In genomic region chr4:159256037-159256436, GRCh38 we compare ENCODE assay signal across 21 cellular contexts.
DNase-seq lines count a peak whose midpoint lies in the region; ATAC-seq, FAIRE-seq and TF ChIP-seq lines count a peak whose summit lies in the region.
"Had no signal": no experiment of that assay in that cellular context is flagged by ENCODE, and none has a peak within 500 bp of the region (broad histone marks: within the 10 kb centered on the region; RNA-seq: fewer than 3 reads in every experiment).

No MANE protein-coding gene starts in this region.

- CTCF ChIA-PET in HepG2 (lab: Yijun Ruan, JAX; ENCODE audit: low intra/inter-chr PET ratio, low total read pairs) = no interaction called here

- TF ChIP-seq RAD21 in HepG2 (CRISPR knock-in tag; IDR thresholded peaks at IDR 0.05) = no peak

- H3K4me1 Mint-ChIP-seq in endodermal cell = no peaks in the 10 kb centered on the region
- H3K4me1 Mint-ChIP-seq in stimulated activated effector memory CD8-positive, alpha-beta T cell treated with anti-CD3 and anti-CD28 coated beads, Interleukin-12 subunit alpha, Interleukin-12 subunit beta, amount 100 ng/mL, for 72 hours = peaks cover 12% of the 10 kb centered on the region

- no TSS peak for BruUV-seq in HepG2 (replicated peaks; lab: Mats Ljungman, UMichigan)

- H3K27ac Mint-ChIP-seq in endodermal cell = no peak overlapping the region
- H3K27ac Mint-ChIP-seq in stimulated activated effector memory CD8-positive, alpha-beta T cell treated with anti-CD3 and anti-CD28 coated beads, Interleukin-12 subunit alpha, Interleukin-12 subunit beta, amount 100 ng/mL, for 72 hours = peak overlapping the region; percentile 15

- no peak overlapping the region for H3K4me3 Mint-ChIP-seq in endodermal cell
- H3K4me3 Mint-ChIP-seq in stimulated activated effector memory CD8-positive, alpha-beta T cell treated with anti-CD3 and anti-CD28 coated beads, Interleukin-12 subunit alpha, Interleukin-12 subunit beta, amount 100 ng/mL, for 72 hours = no peak overlapping the region

- no peak for FAIRE-seq in HepG2 (lab: Jason Lieb, UNC)

- H3K9me3 Mint-ChIP-seq in endodermal cell = peaks cover 22% of the 10 kb centered on the region
- H3K9me3 Mint-ChIP-seq in stimulated activated effector memory CD8-positive, alpha-beta T cell treated with anti-CD3 and anti-CD28 coated beads, Interleukin-12 subunit alpha, Interleukin-12 subunit beta, amount 100 ng/mL, for 72 hours = no peaks in the 10 kb centered on the region

- H3K27me3 Mint-ChIP-seq in endodermal cell (ENCODE audit: insufficient read depth) = no peaks in the 10 kb centered on the region

- no peaks in the 10 kb centered on the region for H3K36me3 ChIP-seq in HepG2 (replicated peaks in 1 of 2; ENCODE audit: control insufficient read depth in 1 of 2, insufficient read depth in 2 of 2, low read length in 2 of 2)
- H3K36me3 ChIP-seq in right lobe of liver = no peaks in the 10 kb centered on the region
- peaks cover 18% of the 10 kb centered on the region for H3K36me3 ChIP-seq in endodermal cell (ENCODE audit: control insufficient read depth, insufficient read depth, low read length)

- 91% methylated on average over 2 of the region's 2 CpGs for WGBS in HepG2 (ENCODE audit: low lambda C conversion rate)
- WGBS in right lobe of liver (ENCODE audit: insufficient coverage, low coverage, low lambda C conversion rate, missing lambda C conversion rate) = 71% methylated on average over 1 of the region's 2 CpGs
- WGBS in endodermal cell (ENCODE audit: insufficient coverage in 1 of 2, insufficient read length in 1 of 2), 2 experiments = 97 to 100% methylated on average over 2 of the region's 2 CpGs

- no peak for DNase-seq in HepG2 (ENCODE audit: low spot score)
- DNase-seq in right lobe of liver = no peak
- no peak for DNase-seq in NB4 (ENCODE audit: low read depth)
- DNase-seq in endodermal cell = no peak
- DNase-seq in stimulated activated effector memory CD8-positive, alpha-beta T cell treated with anti-CD3 and anti-CD28 coated beads, Interleukin-12 subunit alpha, Interleukin-12 subunit beta, amount 100 ng/mL, for 72 hours (ENCODE audit: low spot score in 2 of 2) = no peak
- DNase-seq in NK-92 treated with Interleukin-12 subunit alpha and Interleukin-12 subunit beta, amount 100 ng/mL, for 24 hours (lab: John Stamatoyannopoulos, UW) = no peak
- no peak for DNase-seq in G401 (ENCODE audit: low spot score)
- DNase-seq: DMS 273 treated with DMSO at 0.1 percent for 48 hours, DND-41, HCEC 1CT, MV-4-11, NCI-H1417, NCI-H187, NCI-H2107, NCI-H510A, NCI-H774, RPMI8226, SIG-M5 had no signal

- H3K9me3 ChIP-seq in HepG2 (ENCODE audit: low read length) = no peaks in the 10 kb centered on the region
- no peaks in the 10 kb centered on the region for H3K9me3 ChIP-seq in right lobe of liver
- peaks cover 14% of the 10 kb centered on the region for H3K9me3 ChIP-seq in endodermal cell (ENCODE audit: control insufficient read depth, low read length)

- no peak for TF ChIP-seq POLR2A in HepG2 (IDR thresholded peaks at IDR 0.05; ENCODE audit: insufficient read depth in 1 of 2, low read depth in 2 of 2, low read length in 2 of 2)
- no peak for TF ChIP-seq POLR2A in right lobe of liver (IDR thresholded peaks at IDR 0.05)
- TF ChIP-seq POLR2A in NB4 (IDR thresholded peaks at IDR 0.05; ENCODE audit: extremely low read depth, insufficient read length) = no peak

- no peak overlapping the region for H3K27ac ChIP-seq in HepG2 (ENCODE audit: extremely low read length, insufficient read depth, low read length)
- no peak overlapping the region for H3K27ac ChIP-seq in right lobe of liver
- no peak overlapping the region for H3K27ac ChIP-seq in endodermal cell (ENCODE audit: low read depth, low read length)
- H3K27ac ChIP-seq: BLaER1, KMS-11 had no signal

- H3K4me3 ChIP-seq in HepG2 (replicated peaks in 1 of 3; ENCODE audit: insufficient read depth in 1 of 3, low read depth in 2 of 3, low read length in 3 of 3) = no peak overlapping the region
- no peak overlapping the region for H3K4me3 ChIP-seq in right lobe of liver
- no peak overlapping the region for H3K4me3 ChIP-seq in NB4 (ENCODE audit: low read depth, low read length)
- H3K4me3 ChIP-seq in endodermal cell (ENCODE audit: low read length) = no peak overlapping the region
- H3K4me3 ChIP-seq: BLaER1 had no signal

- ATAC-seq in HepG2 (peak; percentile 44; the same call in 1 of the 3 replicates), right lobe of liver (no peak), HG02571 (IDR thresholded peaks at IDR 0.05; ENCODE audit: unreplicated experiment) (no peak)
- no peak for ATAC-seq in stimulated activated effector memory CD8-positive, alpha-beta T cell treated with anti-CD3 and anti-CD28 coated beads, Interleukin-12 subunit alpha, Interleukin-12 subunit beta, amount 100 ng/mL, for 72 hours

- H3K4me1 ChIP-seq in HepG2 (ENCODE audit: insufficient read depth, low read length) (peaks cover 12% of the 10 kb centered on the region), right lobe of liver (peaks cover 0 to 20% (median 4%) of the 10 kb centered on the region in 4 donors), endodermal cell (ENCODE audit: control insufficient read depth, insufficient read depth, low read length) (peaks cover 3% of the 10 kb centered on the region)
- H3K4me1 ChIP-seq: BLaER1 had no signal

- TF ChIP-seq CTCF in HepG2 (CRISPR knock-in tag; IDR thresholded peaks at IDR 0.05) (no peak), right lobe of liver (IDR thresholded peaks at IDR 0.05) (no peak), NB4 (IDR thresholded peaks at IDR 0.05; ENCODE audit: low read depth, low read length) (peak; percentile 3), endodermal cell (conservative IDR thresholded peaks at IDR 0.05) (peak; percentile 53)

- H3K36me3 Mint-ChIP-seq in endodermal cell (ENCODE audit: low read depth) = peaks cover 49% of the 10 kb centered on the region
- H3K36me3 Mint-ChIP-seq in stimulated activated effector memory CD8-positive, alpha-beta T cell treated with anti-CD3 and anti-CD28 coated beads, Interleukin-12 subunit alpha, Interleukin-12 subunit beta, amount 100 ng/mL, for 72 hours = peaks cover 13% of the 10 kb centered on the region

- H3K9ac ChIP-seq in HepG2 (ENCODE audit: insufficient read depth, low read depth, low read length) = no peak overlapping the region
- H3K9ac ChIP-seq in endodermal cell (ENCODE audit: extremely low read depth, low read length, poor library complexity, severe bottlenecking) = no peak overlapping the region
- H3K9ac ChIP-seq: BLaER1, KMS-11 had no signal

- H4K20me1 ChIP-seq in HepG2 (ENCODE audit: insufficient read depth, low read length) = no peaks in the 10 kb centered on the region
- H4K20me1 ChIP-seq: BLaER1 had no signal

- H2AFZ ChIP-seq in HepG2 (ENCODE audit: low read length) = no peak overlapping the region

- TF ChIP-seq EP300 in HepG2 (IDR thresholded peaks at IDR 0.05; ENCODE audit: low read depth in 2 of 2, low read length in 2 of 2) = no peak
- TF ChIP-seq EP300 in HepG2 (CRISPR knock-in tag; IDR thresholded peaks at IDR 0.05; ENCODE audit: borderline replicate concordance) = no peak

- POLR2A ChIA-PET in HepG2 (lab: Yijun Ruan, JAX) = no interaction called here

- H3K79me2 ChIP-seq in HepG2 (ENCODE audit: insufficient read depth, low read length) = no peaks in the 10 kb centered on the region

- H3K4me2 ChIP-seq in HepG2 (ENCODE audit: low read depth, low read length) = no peak overlapping the region
- H3K4me2 ChIP-seq: BLaER1, KMS-11 had no signal

- in situ Hi-C loops in HepG2 (cut with HindIII; ENCODE audit: extremely low pct_ligation_motif_present, low pct_unique_long_range_greater_than_20kb) = no loop called here
- in situ Hi-C loops in G401 (cut with HindIII; ENCODE audit: low sequenced_read_pairs) = no loop called here

- intact Hi-C loops in HepG2 (cut with micrococcal nuclease; ENCODE audit: unreplicated experiment) = no loop called here
- intact Hi-C loops in right lobe of liver (cut with DNase I) = no loop called here

- H3K27me3 ChIP-seq in HepG2 (ENCODE audit: control insufficient read depth in 1 of 2, insufficient read depth in 2 of 2, low read length in 2 of 2) = no peaks in the 10 kb centered on the region
- no peaks in the 10 kb centered on the region for H3K27me3 ChIP-seq in right lobe of liver
- H3K27me3 ChIP-seq in endodermal cell (ENCODE audit: control insufficient read depth, insufficient read depth, low read length, poor library complexity, severe bottlenecking) = no peaks in the 10 kb centered on the region
- H3K27me3 ChIP-seq: BLaER1 had no signal

TF ChIP-seq in HepG2, 621 proteins besides CTCF, POLR2A, EP300 and RAD21:
- TF ChIP-seq SP5 (CRISPR knock-in tag; IDR thresholded peaks at IDR 0.05; ENCODE audit: borderline replicate concordance, low read depth) = no peak
- no peak for TF ChIP-seq ZNF280B (CRISPR knock-in tag; IDR thresholded peaks at IDR 0.05; ENCODE audit: borderline replicate concordance)
- TF ChIP-seq, protein P1, sequence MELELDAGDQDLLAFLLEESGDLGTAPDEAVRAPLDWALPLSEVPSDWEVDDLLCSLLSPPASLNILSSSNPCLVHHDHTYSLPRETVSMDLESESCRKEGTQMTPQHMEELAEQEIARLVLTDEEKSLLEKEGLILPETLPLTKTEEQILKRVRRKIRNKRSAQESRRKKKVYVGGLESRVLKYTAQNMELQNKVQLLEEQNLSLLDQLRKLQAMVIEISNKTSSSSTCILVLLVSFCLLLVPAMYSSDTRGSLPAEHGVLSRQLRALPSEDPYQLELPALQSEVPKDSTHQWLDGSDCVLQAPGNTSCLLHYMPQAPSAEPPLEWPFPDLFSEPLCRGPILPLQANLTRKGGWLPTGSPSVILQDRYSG (CRISPR knock-in tag; IDR thresholded peaks at IDR 0.05) = no peak
- TF ChIP-seq KDM1A (CRISPR knock-in tag; IDR thresholded peaks at IDR 0.05) = no peak
- TF ChIP-seq ZNF335 (CRISPR knock-in tag; IDR thresholded peaks at IDR 0.05) = no peak
TF ChIP-seq in HepG2: peak in this region for 0.

Comparison
In these comparisons a context has a peak if more than half of its experiments do, and no peak if none do; other contexts are left out.
1. CTCF ChIP-seq: peak in NB4 (single experiment) and endodermal cell (single experiment); none in HepG2 (single experiment) and right lobe of liver (0 of 4).